ENCODE assay signal across 1 cellular context in the genomic region with DNA sequence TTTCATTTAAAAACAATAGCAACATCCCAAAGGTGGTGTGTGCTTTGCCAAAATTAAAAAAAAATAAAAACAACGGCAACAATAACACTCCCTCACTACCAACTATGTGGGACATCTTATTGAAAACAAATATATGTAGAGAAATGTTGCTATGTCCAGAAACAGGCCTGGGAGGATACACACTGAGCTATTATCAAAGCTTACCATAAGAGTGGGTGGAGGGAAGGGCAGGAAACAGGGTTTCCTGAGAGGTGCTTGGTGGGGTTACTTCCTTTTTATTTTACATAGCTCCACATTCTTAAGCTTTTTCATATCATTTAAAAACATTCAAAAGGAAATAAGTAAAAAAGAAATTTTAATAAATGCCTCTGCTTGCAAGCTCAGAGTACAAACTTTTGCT.
TF ChIP-seq lines count a peak whose summit lies in the region.

No MANE protein-coding gene starts in this region.

TF ChIP-seq in endothelial cell of umbilical vein, 7 proteins besides CTCF, POLR2A, EP300 and RAD21:
- TF ChIP-seq FOS (IDR thresholded peaks at IDR 0.05; ENCODE audit: borderline replicate concordance, insufficient read depth, low read length) = no peak
- TF ChIP-seq JUN (IDR thresholded peaks at IDR 0.05; ENCODE audit: borderline replicate concordance, insufficient read depth, insufficient read length, low read depth) = peak; percentile 26
- TF ChIP-seq POLR2AphosphoS5 (IDR thresholded peaks at IDR 0.05; ENCODE audit: insufficient read depth, low read depth, low read length) = peak; percentile 51
- TF ChIP-seq GATA2 (IDR thresholded peaks at IDR 0.05; ENCODE audit: insufficient read depth, insufficient read length, low read depth, low read length) = peak; percentile 60
